ENCODE assay signal across 8 cellular contexts in genomic region chr11:44568706-44569473, GRCh38. TPM values are rescaled to one million over a fixed set of nuclear protein-coding genes. Genes with fewer than 3 reads are reported as not detected.
DNase-seq lines count a peak whose midpoint lies in the region; ATAC-seq lines count a peak whose summit lies in the region.

No MANE protein-coding gene starts in this region.

- in situ Hi-C loops in G401 (cut with HindIII; ENCODE audit: low sequenced_read_pairs), result no loop called here

- peaks cover 75% of the 10 kb centered on the region for H3K4me1 Mint-ChIP-seq in activated naive CD8-positive, alpha-beta T cell treated with anti-CD3 and anti-CD28 coated beads, Interleukin-2, amount 50 U/mL, for 24 hours

- peak; percentile 30 for ATAC-seq in HG03139 (IDR thresholded peaks at IDR 0.05; ENCODE audit: unreplicated experiment)
- ATAC-seq in activated naive CD8-positive, alpha-beta T cell treated with anti-CD3 and anti-CD28 coated beads, Interleukin-2, amount 50 U/mL, for 24 hours, result peak; percentile 66

- peaks cover 73% of the 10 kb centered on the region for H3K36me3 Mint-ChIP-seq in activated naive CD8-positive, alpha-beta T cell treated with anti-CD3 and anti-CD28 coated beads, Interleukin-2, amount 50 U/mL, for 24 hours (ENCODE audit: low read depth)

- H3K27ac Mint-ChIP-seq in activated naive CD8-positive, alpha-beta T cell treated with anti-CD3 and anti-CD28 coated beads, Interleukin-2, amount 50 U/mL, for 24 hours, result peak overlapping the region; percentile 100

- peak overlapping the region; percentile 96 for H3K4me3 Mint-ChIP-seq in activated naive CD8-positive, alpha-beta T cell treated with anti-CD3 and anti-CD28 coated beads, Interleukin-2, amount 50 U/mL, for 24 hours

- DNase-seq in NK-92 treated with Interleukin-12 subunit alpha and Interleukin-12 subunit beta, amount 100 ng/mL, for 24 hours (lab: John Stamatoyannopoulos, UW), result peak; percentile 85
- DNase-seq in NK-92 (lab: John Stamatoyannopoulos, UW; ENCODE audit: unreplicated experiment) (no peak), SW 1271 (lab: John Stamatoyannopoulos, UW) (peak; percentile 68 to 82), hepatic stellate cell (ENCODE audit: low spot score) (peak; percentile 97), G401 (ENCODE audit: low spot score) (no peak)
- peak; percentile 90 for DNase-seq in activated naive CD8-positive, alpha-beta T cell treated with anti-CD3 and anti-CD28 coated beads, Interleukin-2, amount 50 U/mL, for 24 hours
- peak; percentile 68 to 81 for DNase-seq in stimulated activated CD4-positive, alpha-beta T cell treated with anti-CD3 and anti-CD28 coated beads, Interleukin-1b, Interleukin-23, amount 100 ng/mL, for 1 hour (ENCODE audit: low read depth in 2 of 2)

- peaks cover 4% of the 10 kb centered on the region for H3K9me3 Mint-ChIP-seq in activated naive CD8-positive, alpha-beta T cell treated with anti-CD3 and anti-CD28 coated beads, Interleukin-2, amount 50 U/mL, for 24 hours

- no peaks in the 10 kb centered on the region for H3K27me3 Mint-ChIP-seq in activated naive CD8-positive, alpha-beta T cell treated with anti-CD3 and anti-CD28 coated beads, Interleukin-2, amount 50 U/mL, for 24 hours

RNA-seq across cellular contexts. Expression of gene CD82, which starts 3.4 kb away (rescaled TPM):
- total RNA-seq in G401 (2014; rRNA removed; shearing (Covaris generic)), result 16.1 and 18.7 TPM in 2 replicates

Comparison
In these comparisons a context has a peak if more than half of its experiments do, and no peak if none do; other contexts are left out.
1. DNase-seq: peak in NK-92 treated with Interleukin-12 subunit alpha and Interleukin-12 subunit beta, amount 100 ng/mL, for 24 hours (single experiment), SW 1271 (2 of 2), activated naive CD8-positive, alpha-beta T cell treated with anti-CD3 and anti-CD28 coated beads, Interleukin-2, amount 50 U/mL, for 24 hours (single experiment), hepatic stellate cell (single experiment) and stimulated activated CD4-positive, alpha-beta T cell treated with anti-CD3 and anti-CD28 coated beads, Interleukin-1b, Interleukin-23, amount 100 ng/mL, for 1 hour (2 of 2); none in NK-92 (single experiment) and G401 (single experiment).